24 cellular contexts compared by ENCODE assay signal in genomic region chrX:129659861-129660260, GRCh38. TPM values are rescaled to one million over a fixed set of nuclear protein-coding genes. Genes with fewer than 3 reads are reported as not detected.
DNase-seq lines count a peak whose midpoint lies in the region; ATAC-seq and TF ChIP-seq lines count a peak whose summit lies in the region.
"Had no signal": no experiment of that assay in that cellular context is flagged by ENCODE, and none has a peak within 500 bp of the region (broad histone marks: within the 10 kb centered on the region; RNA-seq: fewer than 3 reads in every experiment).

No MANE protein-coding gene starts in this region.

- H3K4me1 ChIP-seq in lower lobe of right lung, result no peaks in the 10 kb centered on the region

- TF ChIP-seq POLR2A in NB4 (IDR thresholded peaks at IDR 0.05; ENCODE audit: extremely low read depth, insufficient read length), result no peak

- peak; percentile 9 for DNase-seq in SKM-1 treated with dmso at 0.1 percent for 144 hours (lab: John Stamatoyannopoulos, UW; ENCODE audit: unreplicated experiment)
- DNase-seq in SKM-1 (lab: John Stamatoyannopoulos, UW; ENCODE audit: unreplicated experiment), result no peak
- DNase-seq in NB4 (ENCODE audit: low read depth), result peak; percentile 58
- no peak for DNase-seq in lower lobe of right lung
- no peak for DNase-seq in activated CD4-positive, alpha-beta T cell treated with anti-CD3 and anti-CD28 coated beads, Interleukin-2, amount 50 U/mL, for 4 hours
- no peak for DNase-seq in kidney tubule cell (ENCODE audit: low spot score)
- no peak for DNase-seq in 8988T
- DNase-seq: AML-193; CD4-positive, alpha-beta memory T cell; CD4-positive, CD25-positive, alpha-beta regulatory T cell; CD8-positive, alpha-beta memory T cell; COR-L47; DMS 273 treated with DMSO at 0.1 percent for 48 hours; DMS153; DMS53; DMS79; DND-41; EL; GDM1 had no signal

- no peaks in the 10 kb centered on the region for H3K9me3 ChIP-seq in lower lobe of right lung
- H3K9me3 ChIP-seq: A549 had no signal

- TF ChIP-seq CTCF in NB4 (IDR thresholded peaks at IDR 0.05; ENCODE audit: low read depth, low read length), result no peak
- no peak for TF ChIP-seq CTCF in lower lobe of right lung (IDR thresholded peaks at IDR 0.05)

- H3K27me3 ChIP-seq in lower lobe of right lung (ENCODE audit: low read depth), result no peaks in the 10 kb centered on the region

- peak; percentile 31 to 51 for ATAC-seq in lower lobe of right lung
- ATAC-seq: A549 had no signal

- intact Hi-C loops in lower lobe of right lung (cut with DNase I), result loop anchor here (10.0 kb wide), 1 partner anchor 55 kb away; no protein-coding TSS in a partner anchor

- H3K36me3 ChIP-seq in lower lobe of right lung, result no peaks in the 10 kb centered on the region
- H3K36me3 ChIP-seq: BLaER1 treated with 17β-estradiol and CSF1 and Interleukin-3, amounts not matched to agents 10 nM and 100 nM had no signal

- H3K4me3 ChIP-seq in NB4 (ENCODE audit: low read depth, low read length) (no peak overlapping the region), lower lobe of right lung (no peak overlapping the region)
- H3K4me3 ChIP-seq: A549; BLaER1 treated with 17β-estradiol and CSF1 and Interleukin-3, amounts not matched to agents 10 nM and 100 nM; GM12878 had no signal

- H3K27ac ChIP-seq in lower lobe of right lung, result no peak overlapping the region
- H3K27ac ChIP-seq: A549; BLaER1 treated with 17β-estradiol and CSF1 and Interleukin-3, amounts not matched to agents 10 nM and 100 nM had no signal

RNA-seq across cellular contexts. Expression of gene APLN, which starts 5.1 kb away (rescaled TPM):
- total RNA-seq in lower lobe of right lung, result 4.2 TPM
- total RNA-seq: B cell; CD4-positive, alpha-beta memory T cell; CD4-positive, CD25-positive, alpha-beta regulatory T cell; G401; GM12878 had no signal

Comparison
In these comparisons a context has a peak if more than half of its experiments do, and no peak if none do; other contexts are left out.
1. DNase-seq: peak in SKM-1 treated with dmso at 0.1 percent for 144 hours (single experiment) and NB4 (single experiment); none in SKM-1 (single experiment), lower lobe of right lung (single experiment), activated CD4-positive, alpha-beta T cell treated with anti-CD3 and anti-CD28 coated beads, Interleukin-2, amount 50 U/mL, for 4 hours (0 of 2), kidney tubule cell (single experiment) and 8988T (single experiment).